Comparison of ENCODE assay signal across 21 cellular contexts in genomic region chr3:169028716-169029115, GRCh38.
"Had no signal": no experiment of that assay in that cellular context is flagged by ENCODE, and none has a peak within 500 bp of the region (broad histone marks: within the 10 kb centered on the region; RNA-seq: fewer than 3 reads in every experiment).

No MANE protein-coding gene starts in this region.

- H3K36me3 ChIP-seq: brain microvascular endothelial cell had no signal

- DNase-seq: activated CD4-positive, alpha-beta memory T cell treated with anti-CD3 and anti-CD28 coated beads for 36 hours; activated CD4-positive, alpha-beta T cell treated with anti-CD3 and anti-CD28 coated beads, Interleukin-2, amount 10 ng/mL, durations not matched to agents 7 days and 5 days; activated CD4-positive, CD25-positive, alpha-beta regulatory T cell; activated CD8-positive, alpha-beta memory T cell treated with anti-CD3 and anti-CD28 coated beads for 24 hours; activated gamma-delta T cell; activated naive CD4-positive, alpha-beta T cell treated with anti-CD3 and anti-CD28 coated beads for 36 hours; activated T-cell treated with anti-CD3 and anti-CD28 coated beads, Interleukin-2, amount 50 U/mL, for 48 hours; amygdala; brain microvascular endothelial cell; central memory CD4-positive, alpha-beta T cell; Karpas-422; NCI-H1092; NCI-H1417; NCI-H1930; NCI-H2171; NCI-H2227 treated with DMSO at 0.1 percent for 48 hours; NCI-H526; SIG-M5; T-helper 1 cell had no signal

- H3K27ac ChIP-seq: brain microvascular endothelial cell, VCaP had no signal

- ATAC-seq: activated T-helper 17 cell treated with anti-CD3 and anti-CD28 coated beads, Interleukin-2, amount 50 U/mL, for 72 hours had no signal

- H3K27me3 ChIP-seq: brain microvascular endothelial cell had no signal
